ENCODE assay signal across 14 cellular contexts in genomic region chrY:19574939-19575338, GRCh38.
"Had no signal": no experiment of that assay in that cellular context is flagged by ENCODE, and none has a peak within 500 bp of the region (broad histone marks: within the 10 kb centered on the region; RNA-seq: fewer than 3 reads in every experiment).

No MANE protein-coding gene starts in this region.

- ATAC-seq: activated CD8-positive, alpha-beta T cell treated with anti-CD3 and anti-CD28 coated beads, Interleukin-2, amount 10 ng/mL, durations not matched to agents 7 days and 5 days; esophagus mucosa; sciatic nerve had no signal

- H3K4me3 Mint-ChIP-seq: activated CD8-positive, alpha-beta T cell treated with anti-CD3 and anti-CD28 coated beads, Interleukin-2, amount 10 ng/mL, durations not matched to agents 7 days and 5 days; activated naive CD4-positive, alpha-beta T cell treated with anti-CD3 and anti-CD28 coated beads, Interleukin-2, amount 10 ng/mL, durations not matched to agents 7 days and 5 days; nephron progenitor cell had no signal

- H3K4me1 ChIP-seq: prostate gland, testis had no signal

- H3K9me3 ChIP-seq: prostate gland, testis had no signal

- H3K4me3 ChIP-seq: cardiac muscle cell, prostate gland, testis had no signal

- H3K4me1 Mint-ChIP-seq: nephron progenitor cell had no signal

- H3K9me3 Mint-ChIP-seq: activated naive CD4-positive, alpha-beta T cell treated with anti-CD3 and anti-CD28 coated beads, Interleukin-2, amount 10 ng/mL, durations not matched to agents 7 days and 5 days; nephron progenitor cell had no signal

- H3K27ac ChIP-seq: cardiac muscle cell, prostate gland, testis had no signal

- H3K27me3 Mint-ChIP-seq: activated naive CD4-positive, alpha-beta T cell treated with anti-CD3 and anti-CD28 coated beads, Interleukin-2, amount 10 ng/mL, durations not matched to agents 7 days and 5 days had no signal

- H3K27ac Mint-ChIP-seq: activated CD8-positive, alpha-beta T cell treated with anti-CD3 and anti-CD28 coated beads, Interleukin-2, amount 10 ng/mL, durations not matched to agents 7 days and 5 days; activated naive CD4-positive, alpha-beta T cell treated with anti-CD3 and anti-CD28 coated beads, Interleukin-2, amount 10 ng/mL, durations not matched to agents 7 days and 5 days; nephron progenitor cell had no signal

- H3K27me3 ChIP-seq: cardiac muscle cell, testis had no signal

- DNase-seq: activated CD4-positive, alpha-beta T cell treated with anti-CD3 and anti-CD28 coated beads for 48 hours; activated CD8-positive, alpha-beta memory T cell treated with anti-CD3 and anti-CD28 coated beads, Interleukin-2, amount 50 U/mL, for 48 hours; activated CD8-positive, alpha-beta T cell treated with anti-CD3 and anti-CD28 coated beads, Interleukin-2, amount 10 ng/mL, durations not matched to agents 7 days and 5 days; activated naive CD4-positive, alpha-beta T cell treated with anti-CD3 and anti-CD28 coated beads, Interleukin-2, amount 10 ng/mL, durations not matched to agents 7 days and 5 days; hippocampal formation; mesendoderm; nephron progenitor cell; stimulated activated CD4-positive, alpha-beta T cell treated with anti-CD3 and anti-CD28 coated beads, Interleukin-2, amount 100 ng/mL, for 24 hours; stimulated activated naive CD4-positive, alpha-beta T cell treated with Interleukin-2 at 50 U/mL for 16 hours; testis had no signal

- H3K36me3 ChIP-seq: cardiac muscle cell, prostate gland had no signal
